ENCODE assay signal across 13 cellular contexts in the genomic region with DNA sequence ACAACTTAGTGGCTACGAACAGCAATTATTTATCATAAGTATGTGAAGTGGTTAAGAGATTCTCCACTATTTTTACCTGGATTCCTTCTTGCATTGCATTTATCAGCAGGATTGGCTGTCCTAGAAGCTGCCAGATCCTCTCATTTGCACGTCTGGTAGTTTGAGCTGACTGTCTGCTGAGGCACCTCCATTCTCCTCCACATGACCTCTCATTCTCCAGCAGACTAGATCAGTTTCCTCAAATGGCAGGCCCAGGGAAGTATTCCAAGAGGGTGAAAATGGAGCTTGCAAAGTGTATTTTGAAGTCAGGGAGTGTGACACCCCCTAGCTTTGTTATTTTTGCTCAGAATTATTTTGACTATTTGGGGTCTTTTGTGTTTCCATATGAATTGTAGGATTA.
"Had no signal": no experiment of that assay in that cellular context is flagged by ENCODE, and none has a peak within 500 bp of the region (broad histone marks: within the 10 kb centered on the region; RNA-seq: fewer than 3 reads in every experiment).

No MANE protein-coding gene starts in this region.

- ATAC-seq: activated naive CD4-positive, alpha-beta T cell treated with anti-CD3 and anti-CD28 coated beads, Interleukin-2, amount 50 U/mL, for 72 hours; right lobe of liver; stimulated activated naive B cell treated with anti-CD40 and anti-IgM and Interleukin-4, amounts not matched to agents 10 μg/mL and 1 μg/mL and 100 μg/mL, for 72 hours had no signal

- DNase-seq: activated gamma-delta T cell treated with Interleukin-2 at 50 U/mL for 16 hours; activated T-cell treated with anti-CD3 and anti-CD28 coated beads, Interleukin-2, amount 50 U/mL, for 1 hour; cortex of kidney; endodermal cell; ovary; right lobe of liver; small intestine; stimulated activated CD4-positive, alpha-beta T cell treated with anti-CD3 and anti-CD28 coated beads, Interleukin-15, amount 100 ng/mL, for 24 hours; stimulated activated naive B cell treated with anti-CD40 and anti-IgM and Interleukin-4, amounts not matched to agents 10 μg/mL and 1 μg/mL and 100 μg/mL, for 72 hours; T-helper 1 cell; transverse colon; WERI-Rb-1 had no signal
